In genomic region chr3:59235221-59236012, GRCh38 we compare ENCODE assay signal across 13 cellular contexts.
A peak's percentile ranks its signal among the peaks of the same experiment; 100 is the strongest.
DNase-seq lines count a peak whose midpoint lies in the region; ATAC-seq and TF ChIP-seq lines count a peak whose summit lies in the region.
"Had no signal": no experiment of that assay in that cellular context is flagged by ENCODE, and none has a peak within 500 bp of the region (broad histone marks: within the 10 kb centered on the region; RNA-seq: fewer than 3 reads in every experiment).

No MANE protein-coding gene starts in this region.

- no peaks in the 10 kb centered on the region for H3K27me3 ChIP-seq in CD4-positive, alpha-beta memory T cell (ENCODE audit: insufficient read depth, low read length)

- peaks cover 0 to 6% of the 10 kb centered on the region in 2 donors for H3K9me3 ChIP-seq in CD4-positive, alpha-beta memory T cell (ENCODE audit: control insufficient read depth in 1 of 2, low read length in 2 of 2)
- H3K9me3 ChIP-seq: lower lobe of right lung had no signal

- H3K9me3 Mint-ChIP-seq in CD4-positive, alpha-beta memory T cell = peaks cover 0 to 25% (median 11%) of the 10 kb centered on the region in 8 donors

- peaks cover 3 to 5% of the 10 kb centered on the region in 2 donors for H3K27me3 Mint-ChIP-seq in CD4-positive, alpha-beta memory T cell
- H3K27me3 Mint-ChIP-seq: stimulated activated memory B cell treated with anti-CD40 and anti-IgM and Interleukin-4, amounts not matched to agents 10 μg/mL and 1 μg/mL and 100 μg/mL, for 72 hours had no signal

- peak; percentile 9 to 35 (median 18) for DNase-seq in CD4-positive, alpha-beta memory T cell
- peak; percentile 34 to 35 for DNase-seq in activated T-cell treated with anti-CD3 and anti-CD28 coated beads, Interleukin-2, amount 50 U/mL, for 48 hours
- no peak for DNase-seq in nucleus accumbens (lab: John Stamatoyannopoulos, UW)
- DNase-seq in NCI-H510A (lab: John Stamatoyannopoulos, UW) = no peak
- no peak for DNase-seq in foreskin fibroblast
- no peak for DNase-seq in cortex of kidney (lab: John Stamatoyannopoulos, UW)
- DNase-seq: foreskin melanocyte, lower lobe of right lung, retina had no signal

- H3K4me1 ChIP-seq in CD4-positive, alpha-beta memory T cell (ENCODE audit: insufficient read depth, low read length) = peaks cover 14% of the 10 kb centered on the region
- H3K4me1 ChIP-seq: lower lobe of right lung had no signal

- no peak for TF ChIP-seq CTCF in foreskin fibroblast (IDR thresholded peaks at IDR 0.05; ENCODE audit: low read depth, low read length)

- POLR2A ChIA-PET in CD4-positive, alpha-beta memory T cell (lab: Charles Lee; ENCODE audit: partially characterized antibody) = interaction anchor here (0.5 kb wide), 1 partner anchor 490 kb away, joined by 3 read pairs; no protein-coding TSS in a partner anchor

- peak overlapping the region in 3 of 7 donors; percentile 9 to 70 (median 63) for H3K27ac Mint-ChIP-seq in CD4-positive, alpha-beta memory T cell
- H3K27ac Mint-ChIP-seq: stimulated activated memory B cell treated with anti-CD40 and anti-IgM and Interleukin-4, amounts not matched to agents 10 μg/mL and 1 μg/mL and 100 μg/mL, for 72 hours had no signal

- H3K27ac ChIP-seq in CD4-positive, alpha-beta memory T cell (ENCODE audit: low read depth, low read length) = no peak overlapping the region
- H3K27ac ChIP-seq: C4-2B, lower lobe of right lung had no signal

- intact Hi-C loops in CD4-positive, alpha-beta memory T cell (cut with micrococcal nuclease) = no loop called here

- H3K4me3 Mint-ChIP-seq in CD4-positive, alpha-beta memory T cell = peak overlapping the region in 5 of 8 donors; percentile 8 to 60 (median 22)
- H3K4me3 Mint-ChIP-seq: stimulated activated memory B cell treated with anti-CD40 and anti-IgM and Interleukin-4, amounts not matched to agents 10 μg/mL and 1 μg/mL and 100 μg/mL, for 72 hours had no signal

- peaks cover 0 to 9% of the 10 kb centered on the region in 2 donors for H3K36me3 Mint-ChIP-seq in CD4-positive, alpha-beta memory T cell

- CTCF ChIA-PET in CD4-positive, alpha-beta memory T cell (lab: Charles Lee; ENCODE audit: partially characterized antibody) = no interaction called here

- H3K4me1 Mint-ChIP-seq in CD4-positive, alpha-beta memory T cell = peaks cover 7 to 24% (median 13%) of the 10 kb centered on the region in 4 donors

- peak; percentile 89 for ATAC-seq in GM18520 (IDR thresholded peaks at IDR 0.05; ENCODE audit: unreplicated experiment)
- ATAC-seq in HG02884 (IDR thresholded peaks at IDR 0.05; ENCODE audit: unreplicated experiment) = peak; percentile 62
- ATAC-seq: lower lobe of right lung; stimulated activated memory B cell treated with anti-CD40 and anti-IgM and Interleukin-4, amounts not matched to agents 10 μg/mL and 1 μg/mL and 100 μg/mL, for 72 hours had no signal

- no peaks in the 10 kb centered on the region for H3K36me3 ChIP-seq in CD4-positive, alpha-beta memory T cell (ENCODE audit: insufficient read depth, low read length)
- H3K36me3 ChIP-seq: lower lobe of right lung had no signal

- H3K4me3 ChIP-seq in CD4-positive, alpha-beta memory T cell (ENCODE audit: low read length in 2 of 2) = no peak overlapping the region
- no peak overlapping the region for H3K4me3 ChIP-seq in foreskin fibroblast (ENCODE audit: low read depth in 1 of 2, low read length in 2 of 2)
- H3K4me3 ChIP-seq: lower lobe of right lung had no signal

Comparison
In these comparisons a context has a peak if more than half of its experiments do, and no peak if none do; other contexts are left out.
1. DNase-seq: peak in CD4-positive, alpha-beta memory T cell (5 of 5) and activated T-cell treated with anti-CD3 and anti-CD28 coated beads, Interleukin-2, amount 50 U/mL, for 48 hours (2 of 2); none in nucleus accumbens (0 of 56), NCI-H510A (single experiment), foreskin fibroblast (0 of 2) and cortex of kidney (single experiment).